Comparison of ENCODE assay signal across 1 cellular context in the genomic region with DNA sequence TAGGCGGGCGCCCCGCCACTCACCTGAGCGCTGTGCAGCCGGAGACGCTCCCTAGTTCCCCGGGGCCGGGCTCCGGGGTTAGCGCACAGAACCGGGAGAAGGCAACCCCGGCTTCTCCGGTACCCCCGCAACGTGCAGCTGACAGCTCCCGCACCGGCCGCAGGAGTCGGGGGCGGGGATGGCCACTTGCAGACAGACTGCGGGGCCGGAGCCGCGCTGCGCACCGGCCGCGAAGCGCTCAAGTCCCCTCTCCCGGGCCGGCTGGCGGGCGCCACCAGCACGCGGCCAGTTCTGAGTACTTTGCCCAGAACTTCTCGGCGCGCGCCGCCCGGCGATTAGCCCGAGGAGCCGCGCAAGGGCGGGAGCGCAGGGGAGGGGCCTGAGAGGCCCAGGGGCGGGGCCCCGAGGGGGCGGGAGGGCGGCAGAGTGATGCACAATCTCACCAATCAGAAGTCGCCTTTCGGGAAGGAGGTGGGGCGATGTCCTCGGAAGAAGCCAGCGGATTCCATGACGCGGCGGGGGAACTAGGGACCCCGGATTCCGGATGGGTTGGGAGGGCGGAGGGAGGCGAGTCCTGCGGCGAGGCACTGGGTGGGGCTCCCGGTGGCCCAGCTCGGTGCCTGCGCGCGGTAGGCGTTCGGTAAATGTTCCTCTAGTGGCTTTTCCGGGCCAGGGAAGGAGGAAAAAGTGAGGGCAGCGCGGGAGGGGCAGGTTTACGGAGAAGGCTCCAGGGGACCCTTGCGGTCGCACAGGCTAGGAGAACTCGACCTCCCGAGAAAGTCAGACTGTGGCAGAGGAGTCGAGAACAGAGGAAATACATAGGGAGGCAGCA.
TF ChIP-seq lines count a peak whose summit lies in the region.

A gene with protein sequence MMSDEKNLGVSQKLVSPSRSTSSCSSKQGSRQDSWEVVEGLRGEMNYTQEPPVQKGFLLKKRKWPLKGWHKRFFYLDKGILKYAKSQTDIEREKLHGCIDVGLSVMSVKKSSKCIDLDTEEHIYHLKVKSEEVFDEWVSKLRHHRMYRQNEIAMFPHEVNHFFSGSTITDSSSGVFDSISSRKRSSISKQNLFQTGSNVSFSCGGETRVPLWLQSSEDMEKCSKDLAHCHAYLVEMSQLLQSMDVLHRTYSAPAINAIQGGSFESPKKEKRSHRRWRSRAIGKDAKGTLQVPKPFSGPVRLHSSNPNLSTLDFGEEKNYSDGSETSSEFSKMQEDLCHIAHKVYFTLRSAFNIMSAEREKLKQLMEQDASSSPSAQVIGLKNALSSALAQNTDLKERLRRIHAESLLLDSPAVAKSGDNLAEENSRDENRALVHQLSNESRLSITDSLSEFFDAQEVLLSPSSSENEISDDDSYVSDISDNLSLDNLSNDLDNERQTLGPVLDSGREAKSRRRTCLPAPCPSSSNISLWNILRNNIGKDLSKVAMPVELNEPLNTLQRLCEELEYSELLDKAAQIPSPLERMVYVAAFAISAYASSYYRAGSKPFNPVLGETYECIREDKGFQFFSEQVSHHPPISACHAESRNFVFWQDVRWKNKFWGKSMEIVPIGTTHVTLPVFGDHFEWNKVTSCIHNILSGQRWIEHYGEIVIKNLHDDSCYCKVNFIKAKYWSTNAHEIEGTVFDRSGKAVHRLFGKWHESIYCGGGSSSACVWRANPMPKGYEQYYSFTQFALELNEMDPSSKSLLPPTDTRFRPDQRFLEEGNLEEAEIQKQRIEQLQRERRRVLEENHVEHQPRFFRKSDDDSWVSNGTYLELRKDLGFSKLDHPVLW (minus strand): TSS at position 316 of the 832 bp plus-strand sequence. CDS start 87,706 bp downstream, outside the sequence.

TF ChIP-seq in HepG2, 621 proteins besides CTCF, POLR2A, EP300 and RAD21 (continued from another document and continues in another):
- TF ChIP-seq ZBTB39 (CRISPR knock-in tag; IDR thresholded peaks at IDR 0.05), result no peak
- TF ChIP-seq REPIN1 (CRISPR knock-in tag; IDR thresholded peaks at IDR 0.05; ENCODE audit: borderline replicate concordance, low read depth), result peak; percentile 32; the same call in 1 of the 2 replicates
- TF ChIP-seq MAF1 (CRISPR knock-in tag; IDR thresholded peaks at IDR 0.05; ENCODE audit: borderline replicate concordance), result 0 out of 2 replicates have a peak, but pooled peaks have one; percentile 56
- TF ChIP-seq, protein P1, sequence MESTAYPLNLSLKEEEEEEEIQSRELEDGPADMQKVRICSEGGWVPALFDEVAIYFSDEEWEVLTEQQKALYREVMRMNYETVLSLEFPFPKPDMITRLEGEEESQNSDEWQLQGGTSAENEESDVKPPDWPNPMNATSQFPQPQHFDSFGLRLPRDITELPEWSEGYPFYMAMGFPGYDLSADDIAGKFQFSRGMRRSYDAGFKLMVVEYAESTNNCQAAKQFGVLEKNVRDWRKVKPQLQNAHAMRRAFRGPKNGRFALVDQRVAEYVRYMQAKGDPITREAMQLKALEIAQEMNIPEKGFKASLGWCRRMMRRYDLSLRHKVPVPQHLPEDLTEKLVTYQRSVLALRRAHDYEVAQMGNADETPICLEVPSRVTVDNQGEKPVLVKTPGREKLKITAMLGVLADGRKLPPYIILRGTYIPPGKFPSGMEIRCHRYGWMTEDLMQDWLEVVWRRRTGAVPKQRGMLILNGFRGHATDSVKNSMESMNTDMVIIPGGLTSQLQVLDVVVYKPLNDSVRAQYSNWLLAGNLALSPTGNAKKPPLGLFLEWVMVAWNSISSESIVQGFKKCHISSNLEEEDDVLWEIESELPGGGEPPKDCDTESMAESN (CRISPR knock-in tag; conservative IDR thresholded peaks at IDR 0.05), result no peak
- no peak for TF ChIP-seq BRCA1 (CRISPR knock-in tag; IDR thresholded peaks at IDR 0.05)
- no peak for TF ChIP-seq PLRG1 (conservative IDR thresholded peaks at IDR 0.05)
- TF ChIP-seq DRAP1 (CRISPR knock-in tag; IDR thresholded peaks at IDR 0.05), result peak; percentile 52; the same call in 1 of the 2 replicates
- no peak for TF ChIP-seq TBL1XR1 (IDR thresholded peaks at IDR 0.05; ENCODE audit: borderline replicate concordance, low read length, partially characterized antibody)
- no peak for TF ChIP-seq RXRA (CRISPR knock-in tag; IDR thresholded peaks at IDR 0.05)
- no peak for TF ChIP-seq FOXA1 (IDR thresholded peaks at IDR 0.05)
- no peak for TF ChIP-seq FOXA1 (CRISPR knock-in tag; IDR thresholded peaks at IDR 0.05)
- no peak for TF ChIP-seq HOXA7 (CRISPR knock-in tag; IDR thresholded peaks at IDR 0.05)
- peak; percentile 28; the same call in 1 of the 2 replicates for TF ChIP-seq KDM5A (IDR thresholded peaks at IDR 0.05; ENCODE audit: borderline replicate concordance, low read length)
- TF ChIP-seq, protein P2, sequence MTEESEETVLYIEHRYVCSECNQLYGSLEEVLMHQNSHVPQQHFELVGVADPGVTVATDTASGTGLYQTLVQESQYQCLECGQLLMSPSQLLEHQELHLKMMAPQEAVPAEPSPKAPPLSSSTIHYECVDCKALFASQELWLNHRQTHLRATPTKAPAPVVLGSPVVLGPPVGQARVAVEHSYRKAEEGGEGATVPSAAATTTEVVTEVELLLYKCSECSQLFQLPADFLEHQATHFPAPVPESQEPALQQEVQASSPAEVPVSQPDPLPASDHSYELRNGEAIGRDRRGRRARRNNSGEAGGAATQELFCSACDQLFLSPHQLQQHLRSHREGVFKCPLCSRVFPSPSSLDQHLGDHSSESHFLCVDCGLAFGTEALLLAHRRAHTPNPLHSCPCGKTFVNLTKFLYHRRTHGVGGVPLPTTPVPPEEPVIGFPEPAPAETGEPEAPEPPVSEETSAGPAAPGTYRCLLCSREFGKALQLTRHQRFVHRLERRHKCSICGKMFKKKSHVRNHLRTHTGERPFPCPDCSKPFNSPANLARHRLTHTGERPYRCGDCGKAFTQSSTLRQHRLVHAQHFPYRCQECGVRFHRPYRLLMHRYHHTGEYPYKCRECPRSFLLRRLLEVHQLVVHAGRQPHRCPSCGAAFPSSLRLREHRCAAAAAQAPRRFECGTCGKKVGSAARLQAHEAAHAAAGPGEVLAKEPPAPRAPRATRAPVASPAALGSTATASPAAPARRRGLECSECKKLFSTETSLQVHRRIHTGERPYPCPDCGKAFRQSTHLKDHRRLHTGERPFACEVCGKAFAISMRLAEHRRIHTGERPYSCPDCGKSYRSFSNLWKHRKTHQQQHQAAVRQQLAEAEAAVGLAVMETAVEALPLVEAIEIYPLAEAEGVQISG (CRISPR knock-in tag; IDR thresholded peaks at IDR 0.05), result peak; percentile 63
- TF ChIP-seq FOXO1 (CRISPR knock-in tag; IDR thresholded peaks at IDR 0.05), result no peak
- no peak for TF ChIP-seq NONO (IDR thresholded peaks at IDR 0.05)
- peak; percentile 32 for TF ChIP-seq NONO (CRISPR knock-in tag; conservative IDR thresholded peaks at IDR 0.05)
- no peak for TF ChIP-seq SALL2 (CRISPR knock-in tag; IDR thresholded peaks at IDR 0.05)
- TF ChIP-seq, protein P3, sequence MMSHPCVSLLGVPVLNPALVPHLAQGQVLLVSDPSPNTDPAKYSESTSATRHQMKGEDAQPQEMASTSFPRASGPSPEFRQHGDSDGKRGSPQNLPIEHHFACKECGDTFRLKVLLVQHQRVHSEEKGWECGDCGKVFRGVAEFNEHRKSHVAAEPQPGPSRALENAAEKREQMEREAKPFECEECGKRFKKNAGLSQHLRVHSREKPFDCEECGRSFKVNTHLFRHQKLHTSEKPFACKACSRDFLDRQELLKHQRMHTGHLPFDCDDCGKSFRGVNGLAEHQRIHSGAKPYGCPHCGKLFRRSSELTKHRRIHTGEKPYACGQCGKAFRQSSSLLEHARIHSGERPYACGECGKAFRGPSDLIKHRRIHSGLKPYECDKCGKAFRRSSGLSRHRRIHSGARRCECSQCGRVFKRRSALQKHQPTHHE (CRISPR knock-in tag; IDR thresholded peaks at IDR 0.05; ENCODE audit: borderline replicate concordance), result peak; percentile 2; the same call in 1 of the 2 replicates
- no peak for TF ChIP-seq ZNF570 (CRISPR knock-in tag; IDR thresholded peaks at IDR 0.05; ENCODE audit: borderline replicate concordance)
- TF ChIP-seq SMYD3 (CRISPR knock-in tag; IDR thresholded peaks at IDR 0.05), result no peak
- TF ChIP-seq ZNF136 (CRISPR knock-in tag; IDR thresholded peaks at IDR 0.05; ENCODE audit: low read depth), result no peak
- TF ChIP-seq RFX5 (IDR thresholded peaks at IDR 0.05; ENCODE audit: low read depth, low read length), result no peak
- TF ChIP-seq, protein P4, sequence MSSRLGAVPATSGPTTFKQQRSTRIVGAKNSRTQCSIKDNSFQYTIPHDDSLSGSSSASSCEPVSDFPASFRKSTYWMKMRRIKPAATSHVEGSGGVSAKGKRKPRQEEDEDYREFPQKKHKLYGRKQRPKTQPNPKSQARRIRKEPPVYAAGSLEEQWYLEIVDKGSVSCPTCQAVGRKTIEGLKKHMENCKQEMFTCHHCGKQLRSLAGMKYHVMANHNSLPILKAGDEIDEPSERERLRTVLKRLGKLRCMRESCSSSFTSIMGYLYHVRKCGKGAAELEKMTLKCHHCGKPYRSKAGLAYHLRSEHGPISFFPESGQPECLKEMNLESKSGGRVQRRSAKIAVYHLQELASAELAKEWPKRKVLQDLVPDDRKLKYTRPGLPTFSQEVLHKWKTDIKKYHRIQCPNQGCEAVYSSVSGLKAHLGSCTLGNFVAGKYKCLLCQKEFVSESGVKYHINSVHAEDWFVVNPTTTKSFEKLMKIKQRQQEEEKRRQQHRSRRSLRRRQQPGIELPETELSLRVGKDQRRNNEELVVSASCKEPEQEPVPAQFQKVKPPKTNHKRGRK (CRISPR knock-in tag; IDR thresholded peaks at IDR 0.05), result no peak
- peak; percentile 15; the same call in 1 of the 2 replicates for TF ChIP-seq ZNF891 (CRISPR knock-in tag; IDR thresholded peaks at IDR 0.05)
- no peak for TF ChIP-seq MTA1 (CRISPR knock-in tag; IDR thresholded peaks at IDR 0.05; ENCODE audit: borderline replicate concordance)
- 0 out of 2 replicates have a peak, but pooled peaks have one; percentile 60 for TF ChIP-seq ELF4 (CRISPR knock-in tag; IDR thresholded peaks at IDR 0.05; ENCODE audit: borderline replicate concordance)
- no peak for TF ChIP-seq IRF9 (CRISPR knock-in tag; IDR thresholded peaks at IDR 0.05; ENCODE audit: borderline replicate concordance)
- TF ChIP-seq TSC22D2 (CRISPR knock-in tag; IDR thresholded peaks at IDR 0.05; ENCODE audit: borderline replicate concordance), result no peak
- no peak for TF ChIP-seq ZNF263 (CRISPR knock-in tag; IDR thresholded peaks at IDR 0.05)
- TF ChIP-seq TRIM24 (CRISPR knock-in tag; IDR thresholded peaks at IDR 0.05), result no peak
- no peak for TF ChIP-seq GPN1 (CRISPR knock-in tag; IDR thresholded peaks at IDR 0.05; ENCODE audit: borderline replicate concordance)
- TF ChIP-seq, protein P5, sequence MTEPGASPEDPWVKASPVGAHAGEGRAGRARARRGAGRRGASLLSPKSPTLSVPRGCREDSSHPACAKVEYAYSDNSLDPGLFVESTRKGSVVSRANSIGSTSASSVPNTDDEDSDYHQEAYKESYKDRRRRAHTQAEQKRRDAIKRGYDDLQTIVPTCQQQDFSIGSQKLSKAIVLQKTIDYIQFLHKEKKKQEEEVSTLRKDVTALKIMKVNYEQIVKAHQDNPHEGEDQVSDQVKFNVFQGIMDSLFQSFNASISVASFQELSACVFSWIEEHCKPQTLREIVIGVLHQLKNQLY (CRISPR knock-in tag; IDR thresholded peaks at IDR 0.05), result no peak
- no peak for TF ChIP-seq USF2 (IDR thresholded peaks at IDR 0.05; ENCODE audit: low read depth, low read length)
- peak; percentile 40; the same call in 1 of the 2 replicates for TF ChIP-seq USF2 (CRISPR knock-in tag; IDR thresholded peaks at IDR 0.05; ENCODE audit: borderline replicate concordance)
- no peak for TF ChIP-seq ZBTB20 (CRISPR knock-in tag; IDR thresholded peaks at IDR 0.05; ENCODE audit: borderline replicate concordance, low read depth)
